ENCODE assay signal across 23 cellular contexts in genomic region chr17:18985475-18985874, GRCh38. TPM values are rescaled to one million over a fixed set of nuclear protein-coding genes. Genes with fewer than 3 reads are reported as not detected.
A peak's percentile ranks its signal among the peaks of the same experiment; 100 is the strongest.
DNase-seq lines count a peak whose midpoint lies in the region; ATAC-seq and TF ChIP-seq lines count a peak whose summit lies in the region.
"Had no signal": no experiment of that assay in that cellular context is flagged by ENCODE, and none has a peak within 500 bp of the region (broad histone marks: within the 10 kb centered on the region; RNA-seq: fewer than 3 reads in every experiment).

No MANE protein-coding gene starts in this region.

- no peaks in the 10 kb centered on the region for H3K27me3 Mint-ChIP-seq in T-helper 17 cell
- H3K27me3 Mint-ChIP-seq: CD4-positive, alpha-beta memory T cell had no signal

- no peaks in the 10 kb centered on the region for H3K36me3 Mint-ChIP-seq in T-helper 17 cell (ENCODE audit: low read depth)

- H3K36me3 ChIP-seq in esophagus (ENCODE audit: control insufficient read depth in 2 of 2, insufficient read depth in 2 of 2, low read length in 1 of 2) (peaks cover 0 to 34% of the 10 kb centered on the region in 2 donors), stomach (peaks cover 0 to 29% (median 19%) of the 10 kb centered on the region in 4 donors)
- H3K36me3 ChIP-seq: BLaER1 had no signal

- H3K4me1 ChIP-seq in esophagus (ENCODE audit: control insufficient read depth in 2 of 2, insufficient read depth in 2 of 2, low read length in 1 of 2) (peaks cover 15 to 68% of the 10 kb centered on the region in 2 donors), stomach (peaks cover 35 to 82% (median 59%) of the 10 kb centered on the region in 4 donors)

- TF ChIP-seq EP300 in stomach (IDR thresholded peaks at IDR 0.05) = no peak

- DNase-seq in T-helper 17 cell = no peak
- no peak for DNase-seq in left colon
- peak; percentile 80 for DNase-seq in stomach
- no peak for DNase-seq in AG20443 (ENCODE audit: low spot score)
- no peak for DNase-seq in DMS 273 treated with DMSO at 0.1 percent for 48 hours (lab: John Stamatoyannopoulos, UW)
- no peak for DNase-seq in erythroblast (lab: John Stamatoyannopoulos, UW)
- DNase-seq: CD4-positive, alpha-beta memory T cell; DMS153; GOT3; HCEC 1CT; NCI-H1092 treated with DMSO at 0.1 percent for 48 hours; NCI-H146; NCI-H2029; NCI-H345; NCI-H524; NCI-H774; NK-92 treated with Interleukin-12 subunit alpha and Interleukin-12 subunit beta, amount 100 ng/mL, for 24 hours had no signal

- H3K9me3 ChIP-seq in T-helper 17 cell (ENCODE audit: control insufficient read depth, low read length, poor library complexity, severe bottlenecking) (no peaks in the 10 kb centered on the region), esophagus (ENCODE audit: control insufficient read depth in 2 of 2, insufficient read depth in 1 of 2, low read depth in 1 of 2, low read length in 1 of 2) (no peaks in the 10 kb centered on the region), stomach (no peaks in the 10 kb centered on the region)
- H3K9me3 ChIP-seq: BLaER1 had no signal

- peak overlapping the region; percentile 61 to 88 for H3K27ac ChIP-seq in esophagus (ENCODE audit: low read depth in 2 of 2, low read length in 1 of 2)
- H3K27ac ChIP-seq in stomach = peak overlapping the region; percentile 13 to 79 (median 66)
- H3K27ac ChIP-seq: BLaER1, KMS-11 had no signal

- H3K27me3 ChIP-seq in esophagus (ENCODE audit: control insufficient read depth in 1 of 2, insufficient read depth in 2 of 2, low read length in 2 of 2) (no peaks in the 10 kb centered on the region), stomach (no peaks in the 10 kb centered on the region)

- H3K4me3 Mint-ChIP-seq in T-helper 17 cell = no peak overlapping the region
- H3K4me3 Mint-ChIP-seq: CD4-positive, alpha-beta memory T cell had no signal

- TF ChIP-seq CTCF in stomach (IDR thresholded peaks at IDR 0.05) = no peak

- TF ChIP-seq POLR2A in stomach (IDR thresholded peaks at IDR 0.05) (no peak), erythroblast (IDR thresholded peaks at IDR 0.05; ENCODE audit: low read length) (no peak)

- H3K4me3 ChIP-seq in esophagus (ENCODE audit: low read depth in 1 of 2, low read length in 2 of 2) (no peak overlapping the region), stomach (no peak overlapping the region)
- H3K4me3 ChIP-seq: BLaER1 had no signal

- WGBS in esophagus, 2 donors = 48 to 81% methylated on average over 9 of the region's 9 CpGs
- 40 to 57% (median 45%) methylated on average over 4 to 9 of the region's 9 CpGs for WGBS in stomach, 5 donors

- H3K27ac Mint-ChIP-seq in T-helper 17 cell = peak overlapping the region; percentile 54

- H3K4me1 Mint-ChIP-seq in T-helper 17 cell = peaks cover 3% of the 10 kb centered on the region

- ATAC-seq in T-helper 17 cell (no peak), left colon (peak; percentile 1)
- ATAC-seq: Panc1 had no signal

- intact Hi-C loops in left colon (cut with DNase I, micrococcal nuclease) (no loop called here), stomach (cut with DNase I; ENCODE audit: low total_unique reads) (no loop called here)

RNA-seq across cellular contexts. Expression of gene FAM83G, which starts 19.1 kb away (rescaled TPM):
- 1 to 10 TPM; 7.8 to 7.9 TPM for total RNA-seq in T-helper 17 cell
- 10 to 100 TPM; 33.2 to 37.1 TPM for polyA plus RNA-seq in esophagus
- 10 to 100 TPM; 29.7 to 34.7 TPM for total RNA-seq in left colon
- total RNA-seq in stomach = 10 to 100 TPM in 3 of 5 donors, 1 to 10 TPM in 2; 8.8 to 41.1 (median 20.1) TPM
- polyA plus RNA-seq in stomach = 10 to 100 TPM in 2 of 3 donors, 1 to 10 TPM in 1; 8.2 to 16.4 (median 11.9) TPM

RNA-seq across cellular contexts. Expression of gene SLC5A10, which starts 33.5 kb away (rescaled TPM):
- total RNA-seq in T-helper 17 cell (not detected), left colon (under 1 TPM in 1 of 2 donors, not detected in 1; 0.31 TPM), stomach (not detected)
- polyA plus RNA-seq in esophagus (under 1 TPM; 0.36 to 0.49 TPM), stomach (under 1 TPM; 0.06 to 0.46 (median 0.13) TPM)
- total RNA-seq: CD4-positive, alpha-beta memory T cell; G401; HT1080 had no signal
